ENCODE assay signal across 12 cellular contexts in the genomic region with DNA sequence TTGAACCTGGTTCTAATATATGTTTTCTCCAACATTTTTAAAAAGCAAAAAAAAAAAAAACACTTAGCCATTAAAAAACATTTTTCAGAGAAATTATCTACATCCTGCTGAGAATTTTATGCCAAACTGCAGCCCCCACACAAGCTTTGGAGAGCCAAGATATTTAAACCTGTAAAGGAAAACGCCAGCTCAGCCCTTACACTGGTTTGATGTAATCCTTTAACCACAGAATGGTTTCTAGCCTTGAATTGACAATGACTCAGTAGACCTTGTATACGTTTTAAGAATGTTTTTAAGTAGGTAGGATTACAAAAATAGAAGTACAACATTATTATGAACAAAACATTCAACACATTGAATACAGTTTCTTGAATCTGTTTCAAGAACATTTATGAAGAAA.
A peak's percentile ranks its signal among the peaks of the same experiment; 100 is the strongest.
DNase-seq lines count a peak whose midpoint lies in the region; TF ChIP-seq lines count a peak whose summit lies in the region.
"Had no signal": no experiment of that assay in that cellular context is flagged by ENCODE, and none has a peak within 500 bp of the region (broad histone marks: within the 10 kb centered on the region; RNA-seq: fewer than 3 reads in every experiment).

No MANE protein-coding gene starts in this region.

- H3K36me3 ChIP-seq in smooth muscle cell (ENCODE audit: low read depth): no peaks in the 10 kb centered on the region
- H3K36me3 ChIP-seq: BLaER1 had no signal

- H3K79me2 ChIP-seq in smooth muscle cell (ENCODE audit: low read depth): no peaks in the 10 kb centered on the region

- no peaks in the 10 kb centered on the region for H4K20me1 ChIP-seq in smooth muscle cell (ENCODE audit: low read depth)
- H4K20me1 ChIP-seq: BLaER1 had no signal

- peaks cover 4% of the 10 kb centered on the region for H3K4me1 ChIP-seq in smooth muscle cell (ENCODE audit: low read depth)

- no peak overlapping the region for H2AFZ ChIP-seq in smooth muscle cell (ENCODE audit: low read depth)

- TF ChIP-seq CTCF in NB4 (IDR thresholded peaks at IDR 0.05; ENCODE audit: low read depth, low read length) (no peak), astrocyte of the spinal cord (IDR thresholded peaks at IDR 0.05; ENCODE audit: low read depth, low read length) (no peak), smooth muscle cell (IDR thresholded peaks at IDR 0.05; ENCODE audit: borderline replicate concordance, insufficient read depth, poor library complexity, severe bottlenecking) (no peak)

- in situ Hi-C loops in astrocyte of the spinal cord (cut with HindIII; ENCODE audit: low sequenced_read_pairs): no loop called here

- peak; percentile 6 to 28 for DNase-seq in activated CD4-positive, alpha-beta T cell treated with anti-CD3 and anti-CD28 coated beads for 4 hours
- no peak for DNase-seq in activated CD4-positive, alpha-beta T cell treated with anti-CD3 and anti-CD28 coated beads, Interleukin-2, amount 50 U/mL, for 1 hour
- peak; percentile 77 for DNase-seq in NB4 (ENCODE audit: low read depth)
- DNase-seq in astrocyte of the spinal cord (ENCODE audit: low read depth, low spot score): peak; percentile 94
- DNase-seq in smooth muscle cell (lab: John Stamatoyannopoulos, UW; ENCODE audit: unreplicated experiment): no peak
- DNase-seq in NCI-H2081 (lab: John Stamatoyannopoulos, UW): no peak
- DNase-seq in SK-N-DZ (ENCODE audit: low spot score): no peak
- no peak for DNase-seq in NCI-H1417 (lab: John Stamatoyannopoulos, UW)
- DNase-seq: H9; KBM-7; naive thymus-derived CD4-positive, alpha-beta T cell had no signal

- WGBS in smooth muscle cell (ENCODE audit: low lambda C conversion rate): 5% methylated on average over 2 of the region's 2 CpGs

- H3K27ac ChIP-seq in smooth muscle cell (ENCODE audit: low read depth): peak overlapping the region; percentile 65
- H3K27ac ChIP-seq: BLaER1 had no signal

- no peak overlapping the region for H3K9ac ChIP-seq in smooth muscle cell (ENCODE audit: low read depth)
- H3K9ac ChIP-seq: BLaER1 had no signal

- H3K9me3 ChIP-seq in smooth muscle cell (replicated peaks; ENCODE audit: low read depth): no peaks in the 10 kb centered on the region

- H3K27me3 ChIP-seq in smooth muscle cell (ENCODE audit: low read depth): no peaks in the 10 kb centered on the region
- H3K27me3 ChIP-seq: BLaER1 had no signal

- H3K4me3 ChIP-seq in NB4 (ENCODE audit: low read depth, low read length) (no peak overlapping the region), astrocyte of the spinal cord (ENCODE audit: low read depth, low read length) (no peak overlapping the region), smooth muscle cell (no peak overlapping the region)
- H3K4me3 ChIP-seq: BLaER1 had no signal

- TF ChIP-seq POLR2A in NB4 (IDR thresholded peaks at IDR 0.05; ENCODE audit: extremely low read depth, insufficient read length): no peak

- peak overlapping the region; percentile 41 for H3K4me2 ChIP-seq in smooth muscle cell
- H3K4me2 ChIP-seq: BLaER1 had no signal

- no peaks in the 10 kb centered on the region for H3F3A ChIP-seq in smooth muscle cell (ENCODE audit: low read depth)

Comparison
In these comparisons a context has a peak if more than half of its experiments do, and no peak if none do; other contexts are left out.
1. DNase-seq: peak in activated CD4-positive, alpha-beta T cell treated with anti-CD3 and anti-CD28 coated beads for 4 hours (2 of 2), NB4 (single experiment) and astrocyte of the spinal cord (single experiment); none in activated CD4-positive, alpha-beta T cell treated with anti-CD3 and anti-CD28 coated beads, Interleukin-2, amount 50 U/mL, for 1 hour (single experiment), smooth muscle cell (single experiment), NCI-H2081 (0 of 2), SK-N-DZ (single experiment) and NCI-H1417 (0 of 3).